Comparison of ENCODE assay signal across 1 cellular context in the genomic region with DNA sequence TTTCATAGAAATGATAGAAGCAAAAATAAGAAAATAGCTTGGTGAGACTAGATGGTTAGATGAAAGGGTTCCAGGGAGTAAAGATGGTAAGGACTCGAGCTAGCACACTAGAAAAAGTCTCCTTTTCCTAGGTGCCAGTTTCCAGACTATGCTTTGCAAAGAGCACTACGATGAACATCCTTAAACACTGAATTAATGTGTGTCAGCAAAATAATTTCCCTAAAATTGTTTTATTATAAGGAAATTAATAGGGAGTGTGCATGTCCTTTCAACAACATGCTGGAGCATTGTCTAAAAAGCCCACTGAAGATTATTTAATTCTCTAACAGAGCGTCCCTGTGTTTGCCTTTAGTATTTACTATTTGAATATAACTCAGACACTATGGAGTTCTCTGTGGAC.
TF ChIP-seq lines count a peak whose summit lies in the region.

No MANE protein-coding gene starts in this region.

TF ChIP-seq in GM12878, 131 proteins besides CTCF, POLR2A, EP300 and RAD21:
- TF ChIP-seq, protein P1, sequence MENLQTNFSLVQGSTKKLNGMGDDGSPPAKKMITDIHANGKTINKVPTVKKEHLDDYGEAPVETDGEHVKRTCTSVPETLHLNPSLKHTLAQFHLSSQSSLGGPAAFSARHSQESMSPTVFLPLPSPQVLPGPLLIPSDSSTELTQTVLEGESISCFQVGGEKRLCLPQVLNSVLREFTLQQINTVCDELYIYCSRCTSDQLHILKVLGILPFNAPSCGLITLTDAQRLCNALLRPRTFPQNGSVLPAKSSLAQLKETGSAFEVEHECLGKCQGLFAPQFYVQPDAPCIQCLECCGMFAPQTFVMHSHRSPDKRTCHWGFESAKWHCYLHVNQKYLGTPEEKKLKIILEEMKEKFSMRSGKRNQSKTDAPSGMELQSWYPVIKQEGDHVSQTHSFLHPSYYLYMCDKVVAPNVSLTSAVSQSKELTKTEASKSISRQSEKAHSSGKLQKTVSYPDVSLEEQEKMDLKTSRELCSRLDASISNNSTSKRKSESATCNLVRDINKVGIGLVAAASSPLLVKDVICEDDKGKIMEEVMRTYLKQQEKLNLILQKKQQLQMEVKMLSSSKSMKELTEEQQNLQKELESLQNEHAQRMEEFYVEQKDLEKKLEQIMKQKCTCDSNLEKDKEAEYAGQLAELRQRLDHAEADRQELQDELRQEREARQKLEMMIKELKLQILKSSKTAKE (IDR thresholded peaks at IDR 0.05; ENCODE audit: low read depth, poor library complexity, severe bottlenecking), result no peak
- TF ChIP-seq, protein P2, sequence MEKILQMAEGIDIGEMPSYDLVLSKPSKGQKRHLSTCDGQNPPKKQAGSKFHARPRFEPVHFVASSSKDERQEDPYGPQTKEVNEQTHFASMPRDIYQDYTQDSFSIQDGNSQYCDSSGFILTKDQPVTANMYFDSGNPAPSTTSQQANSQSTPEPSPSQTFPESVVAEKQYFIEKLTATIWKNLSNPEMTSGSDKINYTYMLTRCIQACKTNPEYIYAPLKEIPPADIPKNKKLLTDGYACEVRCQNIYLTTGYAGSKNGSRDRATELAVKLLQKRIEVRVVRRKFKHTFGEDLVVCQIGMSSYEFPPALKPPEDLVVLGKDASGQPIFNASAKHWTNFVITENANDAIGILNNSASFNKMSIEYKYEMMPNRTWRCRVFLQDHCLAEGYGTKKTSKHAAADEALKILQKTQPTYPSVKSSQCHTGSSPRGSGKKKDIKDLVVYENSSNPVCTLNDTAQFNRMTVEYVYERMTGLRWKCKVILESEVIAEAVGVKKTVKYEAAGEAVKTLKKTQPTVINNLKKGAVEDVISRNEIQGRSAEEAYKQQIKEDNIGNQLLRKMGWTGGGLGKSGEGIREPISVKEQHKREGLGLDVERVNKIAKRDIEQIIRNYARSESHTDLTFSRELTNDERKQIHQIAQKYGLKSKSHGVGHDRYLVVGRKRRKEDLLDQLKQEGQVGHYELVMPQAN (conservative IDR thresholded peaks at IDR 0.05), result no peak
- TF ChIP-seq KLF5 (IDR thresholded peaks at IDR 0.05; ENCODE audit: partially characterized antibody), result no peak
- no peak for TF ChIP-seq YY1 (IDR thresholded peaks at IDR 0.05; ENCODE audit: low read depth, low read length)
- no peak for TF ChIP-seq ZBTB11 (CRISPR knock-in tag; IDR thresholded peaks at IDR 0.05)
- no peak for TF ChIP-seq EED (IDR thresholded peaks at IDR 0.05; ENCODE audit: low read depth)
